9 cellular contexts compared by ENCODE assay signal in genomic region chr2:231611273-231612198, GRCh38. TPM values are rescaled to one million over a fixed set of nuclear protein-coding genes. Genes with fewer than 3 reads are reported as not detected.
DNase-seq lines count a peak whose midpoint lies in the region; ATAC-seq lines count a peak whose summit lies in the region.
"Had no signal": no experiment of that assay in that cellular context is flagged by ENCODE, and none has a peak within 500 bp of the region (broad histone marks: within the 10 kb centered on the region; RNA-seq: fewer than 3 reads in every experiment).

No MANE protein-coding gene starts in this region.

- no peaks in the 10 kb centered on the region for H3K9me3 Mint-ChIP-seq in activated naive CD8-positive, alpha-beta T cell treated with anti-CD3 and anti-CD28 coated beads for 36 hours

- intact Hi-C loops in left ventricle myocardium superior (cut with micrococcal nuclease): loop anchor here (2.0 to 5.0 kb wide), 2 partner anchors 56 to 103 kb away; no protein-coding TSS in a partner anchor

- ATAC-seq in left ventricle myocardium superior (no peak), HG03196 (IDR thresholded peaks at IDR 0.05; ENCODE audit: unreplicated experiment) (no peak), HG03460 (IDR thresholded peaks at IDR 0.05; ENCODE audit: unreplicated experiment) (no peak)

- no peaks in the 10 kb centered on the region for H3K36me3 Mint-ChIP-seq in activated naive CD8-positive, alpha-beta T cell treated with anti-CD3 and anti-CD28 coated beads for 36 hours

- H3K4me3 Mint-ChIP-seq in activated naive CD8-positive, alpha-beta T cell treated with anti-CD3 and anti-CD28 coated beads for 36 hours: peak overlapping the region; percentile 86

- peaks cover 33% of the 10 kb centered on the region for H3K4me1 Mint-ChIP-seq in activated naive CD8-positive, alpha-beta T cell treated with anti-CD3 and anti-CD28 coated beads for 36 hours

- DNase-seq in NCI-H2227 (lab: John Stamatoyannopoulos, UW; ENCODE audit: unreplicated experiment) (peak; percentile 13), NCI-H2227 treated with DMSO at 0.1 percent for 48 hours (lab: John Stamatoyannopoulos, UW) (no peak), RPMI7951 (ENCODE audit: low read depth) (peak; percentile 95), left ventricle myocardium superior (peak; percentile 44)
- DNase-seq in activated naive CD8-positive, alpha-beta T cell treated with anti-CD3 and anti-CD28 coated beads for 36 hours: peak; percentile 69
- DNase-seq in stimulated activated CD4-positive, alpha-beta T cell treated with anti-CD3 and anti-CD28 coated beads, Interleukin-12 subunit alpha, Interleukin-12 subunit beta, amount 100 ng/mL, for 48 hours (ENCODE audit: low read depth in 2 of 3, low spot score in 1 of 3): peak; percentile 48 to 59 (median 49)

- H3K27me3 Mint-ChIP-seq in activated naive CD8-positive, alpha-beta T cell treated with anti-CD3 and anti-CD28 coated beads for 36 hours: no peaks in the 10 kb centered on the region

- H3K27ac Mint-ChIP-seq in activated naive CD8-positive, alpha-beta T cell treated with anti-CD3 and anti-CD28 coated beads for 36 hours: peak overlapping the region; percentile 98

RNA-seq across cellular contexts. Expression of gene TEX44, which starts 18.9 kb away (rescaled TPM):
- total RNA-seq in RPMI7951 (2014; rRNA removed; shearing (Covaris generic)): not detected in 2 replicates
- not detected for total RNA-seq in activated naive CD8-positive, alpha-beta T cell treated with anti-CD3 and anti-CD28 coated beads for 36 hours
- not detected for total RNA-seq in left ventricle myocardium superior
- total RNA-seq: glomerular endothelial cell had no signal
